Comparison of ENCODE assay signal across 19 cellular contexts in the genomic region with DNA sequence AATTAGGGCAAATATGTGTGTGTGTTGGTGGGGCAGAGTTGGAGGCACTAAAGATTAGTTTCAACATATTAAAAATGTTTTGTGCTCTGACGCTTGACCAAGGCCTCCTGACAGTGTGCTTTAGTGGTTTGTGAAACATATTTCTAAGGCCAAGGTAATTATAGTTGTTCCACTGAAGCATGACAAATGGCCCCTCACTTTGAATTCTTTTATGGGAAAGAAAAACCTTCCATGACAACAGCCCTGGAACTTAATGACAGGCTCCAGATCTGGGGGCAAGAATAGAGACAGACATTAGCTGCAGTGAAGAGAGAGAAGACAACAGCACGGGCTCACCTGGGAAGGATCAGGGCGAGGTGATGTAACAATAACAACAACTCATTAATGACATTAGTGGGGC.
DNase-seq lines count a peak whose midpoint lies in the region; ATAC-seq and TF ChIP-seq lines count a peak whose summit lies in the region.
"Had no signal": no experiment of that assay in that cellular context is flagged by ENCODE, and none has a peak within 500 bp of the region (broad histone marks: within the 10 kb centered on the region; RNA-seq: fewer than 3 reads in every experiment).

No MANE protein-coding gene starts in this region.

- ATAC-seq in T-cell (replicated peaks in 1 of 4) (no peak), HG03457 (IDR thresholded peaks at IDR 0.05; ENCODE audit: unreplicated experiment) (no peak), left colon (no peak)
- no peak for ATAC-seq in CD4-positive, alpha-beta T cell (ENCODE audit: poor library complexity)
- ATAC-seq: right cardiac atrium; stimulated activated naive B cell treated with anti-CD40 and anti-IgM and Interleukin-4, amounts not matched to agents 10 μg/mL and 1 μg/mL and 100 μg/mL, for 72 hours had no signal

- TF ChIP-seq CTCF in CD4-positive, alpha-beta T cell (IDR thresholded peaks at IDR 0.05): no peak

- no peak overlapping the region for H3K18ac ChIP-seq in mesendoderm (ENCODE audit: low read length)

- H3K4me3 ChIP-seq in mesendoderm (ENCODE audit: low read length): no peak overlapping the region
- H3K4me3 ChIP-seq: hepatocyte, tibial nerve had no signal

- H3K79me2 ChIP-seq in mesendoderm (ENCODE audit: control insufficient read depth, insufficient read depth, low read length): no peaks in the 10 kb centered on the region
- H3K79me2 ChIP-seq: hepatocyte had no signal

- H3K27me3 Mint-ChIP-seq in T-cell: peaks cover 0 to 6% of the 10 kb centered on the region in 2 donors
- no peaks in the 10 kb centered on the region for H3K27me3 Mint-ChIP-seq in CD4-positive, alpha-beta T cell

- POLR2A ChIA-PET in T-cell (lab: Charles Lee): no interaction called here
- POLR2A ChIA-PET in CD4-positive, alpha-beta T cell (lab: Charles Lee): no interaction called here

- H3K4ac ChIP-seq in mesendoderm (ENCODE audit: low read depth, low read length): no peak overlapping the region

- H2BK15ac ChIP-seq in mesendoderm (replicated peaks; ENCODE audit: low read depth): no peak overlapping the region

- no CpG with 5 or more reads among the region's 3 CpGs for WGBS in mesendoderm (ENCODE audit: extremely low coverage, insufficient coverage, low lambda C conversion rate)

- H3K23ac ChIP-seq in mesendoderm (ENCODE audit: low read length): no peak overlapping the region

- H2AK5ac ChIP-seq in mesendoderm (ENCODE audit: low read length): no peak overlapping the region

- DNase-seq in Caki2 (ENCODE audit: low read depth) (peak; percentile 38), NCI-H1105 treated with DMSO at 0.1 percent for 48 hours (lab: John Stamatoyannopoulos, UW) (peak; percentile 89), NCI-H774 (lab: John Stamatoyannopoulos, UW) (peak; percentile 20), mesendoderm (no peak), T-cell (no peak), left colon (no peak)
- no peak for DNase-seq in CD4-positive, alpha-beta T cell
- DNase-seq: activated CD4-positive, CD25-positive, alpha-beta regulatory T cell; CD4-positive, CD25-positive, alpha-beta regulatory T cell; right cardiac atrium; SHP77; stimulated activated naive B cell treated with anti-CD40 and anti-IgM and Interleukin-4, amounts not matched to agents 10 μg/mL and 1 μg/mL and 100 μg/mL, for 72 hours had no signal

- H2BK5ac ChIP-seq in mesendoderm (ENCODE audit: low read length): no peak overlapping the region

- no peaks in the 10 kb centered on the region for H3K4me1 Mint-ChIP-seq in T-cell
- H3K4me1 Mint-ChIP-seq in CD4-positive, alpha-beta T cell (ENCODE audit: low read depth): no peaks in the 10 kb centered on the region
- H3K4me1 Mint-ChIP-seq: CD4-positive, CD25-positive, alpha-beta regulatory T cell; IgD-negative memory B cell; stimulated activated naive B cell treated with anti-CD40 and anti-IgM and Interleukin-4, amounts not matched to agents 10 μg/mL and 1 μg/mL and 100 μg/mL, for 72 hours had no signal

- no peak overlapping the region for H3K4me3 Mint-ChIP-seq in T-cell
- H3K4me3 Mint-ChIP-seq in CD4-positive, alpha-beta T cell: no peak overlapping the region
- H3K4me3 Mint-ChIP-seq: activated naive CD8-positive, alpha-beta T cell; activated T-helper 1 cell treated with anti-CD3 and anti-CD28 coated beads, Interleukin-12 subunit alpha, Interleukin-12 subunit beta, Interleukin-2, Interleukin-4 antibody, amounts not matched to agents 30 ng/mL and 10 ng/mL and 1 ng/mL, durations not matched to agents 14 hours and 24 hours and 36 hours; CD4-positive, CD25-positive, alpha-beta regulatory T cell; IgD-negative memory B cell; stimulated activated naive B cell treated with anti-CD40 and anti-IgM and Interleukin-4, amounts not matched to agents 10 μg/mL and 1 μg/mL and 100 μg/mL, for 72 hours had no signal

- no peak overlapping the region for H3K27ac ChIP-seq in mesendoderm (ENCODE audit: low read depth, low read length)
- no peak overlapping the region for H3K27ac ChIP-seq in CD4-positive, alpha-beta T cell (ENCODE audit: low read depth, low read length)
- H3K27ac ChIP-seq: hepatocyte, tibial nerve had no signal

- H4K5ac ChIP-seq in mesendoderm (ENCODE audit: low read length): no peak overlapping the region

- no peaks in the 10 kb centered on the region for H3K9me3 ChIP-seq in CD4-positive, alpha-beta T cell (ENCODE audit: control insufficient read depth, low read length)
- H3K9me3 ChIP-seq: tibial nerve had no signal

- no peaks in the 10 kb centered on the region for H3K79me1 ChIP-seq in mesendoderm (ENCODE audit: low read length)

- H3K36me3 Mint-ChIP-seq in T-cell: no peaks in the 10 kb centered on the region
- H3K36me3 Mint-ChIP-seq in CD4-positive, alpha-beta T cell (ENCODE audit: low read depth): no peaks in the 10 kb centered on the region
- H3K36me3 Mint-ChIP-seq: activated naive CD8-positive, alpha-beta T cell; brain; CD4-positive, CD25-positive, alpha-beta regulatory T cell; IgD-negative memory B cell; stimulated activated naive B cell treated with anti-CD40 and anti-IgM and Interleukin-4, amounts not matched to agents 10 μg/mL and 1 μg/mL and 100 μg/mL, for 72 hours had no signal

- H3K4me2 ChIP-seq in mesendoderm (ENCODE audit: low read length): no peak overlapping the region
- H3K4me2 ChIP-seq: hepatocyte had no signal

- H3K36me3 ChIP-seq in mesendoderm (ENCODE audit: control insufficient read depth, insufficient read depth, low read length): no peaks in the 10 kb centered on the region
- H3K36me3 ChIP-seq: tibial nerve had no signal

- H3K9ac ChIP-seq in mesendoderm (ENCODE audit: low read length): no peak overlapping the region

- H3K56ac ChIP-seq in mesendoderm (ENCODE audit: low read length): no peak overlapping the region

- no peaks in the 10 kb centered on the region for H3K9me3 Mint-ChIP-seq in T-cell
- no peaks in the 10 kb centered on the region for H3K9me3 Mint-ChIP-seq in CD4-positive, alpha-beta T cell
- H3K9me3 Mint-ChIP-seq: activated T-helper 1 cell treated with anti-CD3 and anti-CD28 coated beads, Interleukin-12 subunit alpha, Interleukin-12 subunit beta, Interleukin-2, Interleukin-4 antibody, amounts not matched to agents 30 ng/mL and 10 ng/mL and 1 ng/mL, durations not matched to agents 14 hours and 24 hours and 36 hours; brain; IgD-negative memory B cell; stimulated activated naive B cell treated with anti-CD40 and anti-IgM and Interleukin-4, amounts not matched to agents 10 μg/mL and 1 μg/mL and 100 μg/mL, for 72 hours had no signal

- in situ Hi-C loops in Caki2 (cut with HindIII; ENCODE audit: low pct_unique_long_range_greater_than_20kb, low sequenced_read_pairs): no loop called here

- H3K27me3 ChIP-seq in mesendoderm (ENCODE audit: insufficient read depth, low read length, poor library complexity): no peaks in the 10 kb centered on the region
- no peaks in the 10 kb centered on the region for H3K27me3 ChIP-seq in CD4-positive, alpha-beta T cell (ENCODE audit: control insufficient read depth, insufficient read depth, low read length)
- H3K27me3 ChIP-seq: hepatocyte, tibial nerve had no signal

- H2BK120ac ChIP-seq in mesendoderm (ENCODE audit: low read depth, low read length): no peak overlapping the region

- H3K4me1 ChIP-seq in mesendoderm (ENCODE audit: control insufficient read depth, low read depth, low read length): no peaks in the 10 kb centered on the region
- H3K4me1 ChIP-seq: tibial nerve had no signal

- H3K27ac Mint-ChIP-seq in T-cell: no peak overlapping the region
- H3K27ac Mint-ChIP-seq in CD4-positive, alpha-beta T cell: no peak overlapping the region
- H3K27ac Mint-ChIP-seq: activated naive CD8-positive, alpha-beta T cell; activated T-helper 1 cell treated with anti-CD3 and anti-CD28 coated beads, Interleukin-12 subunit alpha, Interleukin-12 subunit beta, Interleukin-2, Interleukin-4 antibody, amounts not matched to agents 30 ng/mL and 10 ng/mL and 1 ng/mL, durations not matched to agents 14 hours and 24 hours and 36 hours; CD4-positive, CD25-positive, alpha-beta regulatory T cell; IgD-negative memory B cell; stimulated activated naive B cell treated with anti-CD40 and anti-IgM and Interleukin-4, amounts not matched to agents 10 μg/mL and 1 μg/mL and 100 μg/mL, for 72 hours had no signal

- intact Hi-C loops in left colon (cut with DNase I, micrococcal nuclease): no loop called here
- intact Hi-C loops in CD4-positive, alpha-beta T cell (cut with DNase I, micrococcal nuclease): no loop called here

- CTCF ChIA-PET in T-cell (lab: Charles Lee): no interaction called here
- CTCF ChIA-PET in CD4-positive, alpha-beta T cell (lab: Charles Lee): no interaction called here

- peak overlapping the region; percentile 42 for H4K8ac ChIP-seq in mesendoderm (ENCODE audit: low read depth, low read length)

Comparison
In these comparisons a context has a peak if more than half of its experiments do, and no peak if none do; other contexts are left out.
1. DNase-seq: peak in Caki2 (single experiment), NCI-H1105 treated with DMSO at 0.1 percent for 48 hours (single experiment) and NCI-H774 (single experiment); none in mesendoderm (single experiment), T-cell (0 of 34), left colon (0 of 2) and CD4-positive, alpha-beta T cell (0 of 10).